1 cellular context compared by ENCODE assay signal in genomic region chr1:19454265-19455198, GRCh38.
TF ChIP-seq lines count a peak whose summit lies in the region.

No MANE protein-coding gene starts in this region.

TF ChIP-seq in GM23338, 12 proteins besides CTCF, POLR2A, EP300 and RAD21 (continued from another document):
- no peak for TF ChIP-seq ZNF462 (CRISPR knock-in tag; IDR thresholded peaks at IDR 0.05)
- no peak for TF ChIP-seq ZNF114 (CRISPR knock-in tag; IDR thresholded peaks at IDR 0.05)
- TF ChIP-seq POLR2AphosphoS5 (IDR thresholded peaks at IDR 0.05; ENCODE audit: low read depth), result no peak
- no peak for TF ChIP-seq NANOG (IDR thresholded peaks at IDR 0.05; ENCODE audit: borderline replicate concordance)
- no peak for TF ChIP-seq CREB1 (CRISPR knock-in tag; IDR thresholded peaks at IDR 0.05; ENCODE audit: low read depth)
- no peak for TF ChIP-seq EZH2phosphoT487 (IDR thresholded peaks at IDR 0.05; ENCODE audit: unreplicated experiment)
TF ChIP-seq in GM23338: peak in this region for 0.
